ENCODE assay signal across 33 cellular contexts in genomic region chr5:97151370-97151769, GRCh38. TPM values are rescaled to one million over a fixed set of nuclear protein-coding genes. Genes with fewer than 3 reads are reported as not detected.
"Had no signal": no experiment of that assay in that cellular context is flagged by ENCODE, and none has a peak within 500 bp of the region (broad histone marks: within the 10 kb centered on the region; RNA-seq: fewer than 3 reads in every experiment).

No MANE protein-coding gene starts in this region.

- H3K4me3 ChIP-seq: ovary, psoas muscle, skin epidermis, smooth muscle cell, spleen, suprapubic skin, testis, tibial artery, transverse colon, upper lobe of right lung, uterus had no signal

- H3K36me3 Mint-ChIP-seq: natural killer cell treated with Interleukin-12 subunit alpha and Interleukin-12 subunit beta and Interleukin-15 and Interleukin-18, amount 100 ng/mL, for 72 hours; type B pancreatic cell had no signal

- H2AFZ ChIP-seq: parathyroid adenoma had no signal

- H3K27ac Mint-ChIP-seq: natural killer cell treated with Interleukin-12 subunit alpha and Interleukin-12 subunit beta and Interleukin-15 and Interleukin-18, amount 100 ng/mL, for 72 hours; nephron progenitor cell; progenitor cell of endocrine pancreas; stimulated activated naive CD8-positive, alpha-beta T cell treated with anti-CD3 and anti-CD28 coated beads, Interleukin-15, amount 100 ng/mL, for 72 hours; type B pancreatic cell had no signal

- ATAC-seq: naive thymus-derived CD8-positive, alpha-beta T cell; natural killer cell treated with Interleukin-12 subunit alpha and Interleukin-12 subunit beta and Interleukin-15 and Interleukin-18, amount 100 ng/mL, for 72 hours; psoas muscle; right cardiac atrium; sciatic nerve; stimulated activated naive CD8-positive, alpha-beta T cell treated with anti-CD3 and anti-CD28 coated beads, Interleukin-15, amount 100 ng/mL, for 72 hours; stimulated activated naive CD8-positive, alpha-beta T cell treated with anti-CD3 and anti-CD28 coated beads, Interleukin-15, Interleukin-2, amounts not matched to agents 100 U/mL and 50 U/mL, for 24 hours; upper lobe of right lung had no signal

- H3K4me3 Mint-ChIP-seq: naive B cell; naive thymus-derived CD8-positive, alpha-beta T cell; natural killer cell treated with Interleukin-12 subunit alpha and Interleukin-12 subunit beta and Interleukin-15 and Interleukin-18, amount 100 ng/mL, for 72 hours; nephron progenitor cell; stimulated activated naive CD8-positive, alpha-beta T cell treated with anti-CD3 and anti-CD28 coated beads, Interleukin-15, amount 100 ng/mL, for 72 hours; type B pancreatic cell had no signal

- H3K9me3 Mint-ChIP-seq: natural killer cell treated with Interleukin-12 subunit alpha and Interleukin-12 subunit beta and Interleukin-15 and Interleukin-18, amount 100 ng/mL, for 72 hours; type B pancreatic cell had no signal

- H3K4me2 ChIP-seq: smooth muscle cell had no signal

- H3K27ac ChIP-seq: ovary, parathyroid adenoma, psoas muscle, skin epidermis, spleen, suprapubic skin, testis, tibial artery, transverse colon, upper lobe of right lung, uterus had no signal

- H3K9ac ChIP-seq: parathyroid adenoma had no signal

- H3K27me3 ChIP-seq: ovary, spleen, suprapubic skin, testis, tibial artery, transverse colon, upper lobe of right lung, uterus had no signal

- H3K27me3 Mint-ChIP-seq: naive B cell; naive thymus-derived CD8-positive, alpha-beta T cell; progenitor cell of endocrine pancreas; stimulated activated naive CD8-positive, alpha-beta T cell treated with anti-CD3 and anti-CD28 coated beads, Interleukin-15, amount 100 ng/mL, for 72 hours; type B pancreatic cell had no signal

- H3K4me1 ChIP-seq: parathyroid adenoma, psoas muscle, spleen, suprapubic skin, testis, tibial artery, transverse colon, upper lobe of right lung, uterus had no signal

- H3K36me3 ChIP-seq: ovary, spleen, suprapubic skin, tibial artery, transverse colon, upper lobe of right lung, uterus had no signal

- H3K9me3 ChIP-seq: ovary, psoas muscle, suprapubic skin, testis, tibial artery, transverse colon, upper lobe of right lung, uterus had no signal

- DNase-seq: naive B cell; naive thymus-derived CD8-positive, alpha-beta T cell; nephron progenitor cell; occipital lobe; ovary; posterior cingulate gyrus; psoas muscle; right cardiac atrium; spleen; stimulated activated CD4-positive, alpha-beta T cell treated with anti-CD3 and anti-CD28 coated beads, Interleukin-12 subunit alpha, Interleukin-12 subunit beta, amount 100 ng/mL, for 4 hours; stimulated activated CD4-positive, alpha-beta T cell treated with anti-CD3 and anti-CD28 coated beads, Interleukin-1b, Interleukin-23, amount 100 ng/mL, for 48 hours; stimulated activated CD4-positive, alpha-beta T cell treated with anti-CD3 and anti-CD28 coated beads, Interleukin-4, amount 100 ng/mL, for 1 hour; stimulated activated CD4-positive, alpha-beta T cell treated with anti-CD3 and anti-CD28 coated beads, Interleukin-4, amount 100 ng/mL, for 4 hours; stimulated activated CD8-positive, alpha-beta memory T cell treated with anti-CD3 and anti-CD28 coated beads, Interleukin-4, amount 100 ng/mL, for 48 hours; stimulated activated naive CD4-positive, alpha-beta T cell; stimulated activated naive CD8-positive, alpha-beta T cell treated with anti-CD3 and anti-CD28 coated beads, Interleukin-15, amount 100 ng/mL, for 72 hours; stimulated activated naive CD8-positive, alpha-beta T cell treated with anti-CD3 and anti-CD28 coated beads, Interleukin-15, Interleukin-2, amounts not matched to agents 100 U/mL and 50 U/mL, for 24 hours; substantia nigra; testis; tibial artery; transverse colon; upper lobe of right lung; uterus had no signal

- H3K4me1 Mint-ChIP-seq: stimulated activated naive CD8-positive, alpha-beta T cell treated with anti-CD3 and anti-CD28 coated beads, Interleukin-15, amount 100 ng/mL, for 72 hours had no signal

RNA-seq across cellular contexts. Expression of gene LIX1, which starts 9.0 kb away (rescaled TPM):
- total RNA-seq: myocyte; naive thymus-derived CD8-positive, alpha-beta T cell; natural killer cell treated with Interleukin-12 subunit alpha and Interleukin-12 subunit beta and Interleukin-15 and Interleukin-18, amount 100 ng/mL, for 72 hours; osteoblast; psoas muscle; sciatic nerve; testis; upper lobe of right lung had no signal
- polyA plus RNA-seq: naive thymus-derived CD8-positive, alpha-beta T cell; ovary had no signal
